Comparison of ENCODE assay signal across 1 cellular context in genomic region chr11:71998649-71999310, GRCh38.
TF ChIP-seq lines count a peak whose summit lies in the region.

TSS of gene IL18BP (plus strand) at chr11:71998909. CDS start at chr11:71999985, 1,076 bp downstream.

TF ChIP-seq in IMR-90, 13 proteins besides CTCF, POLR2A, EP300 and RAD21:
- TF ChIP-seq BHLHE40 (IDR thresholded peaks at IDR 0.05; ENCODE audit: low read depth, low read length): no peak
- no peak for TF ChIP-seq ELK1 (IDR thresholded peaks at IDR 0.05; ENCODE audit: borderline replicate concordance, low read depth, low read length)
- TF ChIP-seq MAZ (IDR thresholded peaks at IDR 0.05; ENCODE audit: borderline replicate concordance, low read depth, low read length): no peak
- no peak for TF ChIP-seq NFE2L2 (IDR thresholded peaks at IDR 0.05; ENCODE audit: low read depth, low read length)
- TF ChIP-seq RFX5 (IDR thresholded peaks at IDR 0.05; ENCODE audit: low read depth, low read length): no peak
- TF ChIP-seq MAFK (IDR thresholded peaks at IDR 0.05; ENCODE audit: low read depth, low read length): no peak
- TF ChIP-seq FOS (IDR thresholded peaks at IDR 0.05; ENCODE audit: low read depth, low read length): no peak
- no peak for TF ChIP-seq SMC3 (IDR thresholded peaks at IDR 0.05; ENCODE audit: low read depth, low read length)
- TF ChIP-seq CHD1 (IDR thresholded peaks at IDR 0.05; ENCODE audit: low read depth, low read length): no peak
- TF ChIP-seq CEBPB (IDR thresholded peaks at IDR 0.05; ENCODE audit: low read depth, low read length): no peak
- no peak for TF ChIP-seq RCOR1 (IDR thresholded peaks at IDR 0.05; ENCODE audit: insufficient replicate concordance, low read length)
- no peak for TF ChIP-seq MXI1 (IDR thresholded peaks at IDR 0.05; ENCODE audit: borderline replicate concordance, low read depth, low read length)
- TF ChIP-seq USF2 (IDR thresholded peaks at IDR 0.05; ENCODE audit: low read depth, low read length): no peak
